8 cellular contexts compared by ENCODE assay signal in genomic region chr2:168118733-168119518, GRCh38.
DNase-seq lines count a peak whose midpoint lies in the region; ATAC-seq, FAIRE-seq and TF ChIP-seq lines count a peak whose summit lies in the region.

No MANE protein-coding gene starts in this region.

- no peak overlapping the region for H2AFZ ChIP-seq in SU-DHL-6 (ENCODE audit: low read depth, low read length, severe bottlenecking)
- H2AFZ ChIP-seq in fibroblast of lung (ENCODE audit: low read length): no peak overlapping the region

- H3K9ac ChIP-seq in SU-DHL-6 (ENCODE audit: low read length) (no peak overlapping the region), fibroblast of lung (ENCODE audit: insufficient read depth, low read length) (no peak overlapping the region)

- peak; percentile 8 for DNase-seq in GDM1 (lab: John Stamatoyannopoulos, UW)
- DNase-seq in HFF-Myc (ENCODE audit: extremely low read depth, low read depth): peak; percentile 68
- DNase-seq in NCI-H1092 (lab: John Stamatoyannopoulos, UW): peak; percentile 43
- peak; percentile 62 to 88 for DNase-seq in fibroblast of lung (ENCODE audit: low read depth in 2 of 2)
- DNase-seq in omental fat pad (ENCODE audit: low spot score): no peak
- no peak for DNase-seq in NK-92 (lab: John Stamatoyannopoulos, UW; ENCODE audit: unreplicated experiment)

- peak; percentile 57 for ATAC-seq in omental fat pad (ENCODE audit: low FRiP score)

- no peaks in the 10 kb centered on the region for H3K9me2 ChIP-seq in SU-DHL-6 (replicated peaks; ENCODE audit: insufficient read depth, low read length)

- H3K9me3 ChIP-seq in SU-DHL-6 (ENCODE audit: insufficient read depth, low read length) (no peaks in the 10 kb centered on the region), fibroblast of lung (ENCODE audit: control insufficient read depth, insufficient read depth, low read depth, low read length) (no peaks in the 10 kb centered on the region)

- peaks cover 6% of the 10 kb centered on the region; the same call in 1 of the 2 replicates for H3F3A ChIP-seq in SU-DHL-6 (ENCODE audit: insufficient read depth)

- H3K27ac ChIP-seq in SU-DHL-6 (ENCODE audit: low read depth, low read length) (no peak overlapping the region), fibroblast of lung (ENCODE audit: insufficient read depth, low read length) (no peak overlapping the region)

- TF ChIP-seq CTCF in HFF-Myc (IDR thresholded peaks at IDR 0.05; ENCODE audit: low read depth, low read length, missing control alignments) (peak; percentile 59), SU-DHL-6 (IDR thresholded peaks at IDR 0.05; ENCODE audit: insufficient read depth, low read length, poor library complexity, severe bottlenecking) (peak; percentile 46), fibroblast of lung (conservative IDR thresholded peaks at IDR 0.05 in 1 of 2, IDR thresholded peaks at IDR 0.05 in 1 of 2; ENCODE audit: low read depth in 1 of 2, low read length in 2 of 2) (peak; percentile 64 to 65), omental fat pad (IDR thresholded peaks at IDR 0.05) (peak in 2 of 3 donors; percentile 30 to 31)

- H3K4me3 ChIP-seq in HFF-Myc (replicated peaks; ENCODE audit: low read depth, low read length): no peak overlapping the region
- no peak overlapping the region for H3K4me3 ChIP-seq in SU-DHL-6 (ENCODE audit: insufficient read depth, low read length, poor library complexity, severe bottlenecking)
- H3K4me3 ChIP-seq in fibroblast of lung (replicated peaks in 1 of 4; ENCODE audit: control extremely low read depth in 1 of 4, insufficient read depth in 1 of 4, low read depth in 3 of 4, low read length in 4 of 4): no peak overlapping the region

- H3K36me3 ChIP-seq in SU-DHL-6 (ENCODE audit: low read length) (peaks cover 8% of the 10 kb centered on the region; the same call in 1 of the 2 replicates), fibroblast of lung (ENCODE audit: control insufficient read depth, insufficient read depth, low read length) (no peaks in the 10 kb centered on the region)

- H3K4me2 ChIP-seq in SU-DHL-6 (ENCODE audit: low read depth, low read length, poor library complexity, severe bottlenecking) (no peak overlapping the region), fibroblast of lung (ENCODE audit: extremely low read depth, insufficient read depth, low read length) (peak overlapping the region; percentile 42)

- peak; percentile 82 for FAIRE-seq in A204.1 (lab: Jason Lieb, UNC)

- H4K20me1 ChIP-seq in SU-DHL-6 (ENCODE audit: low read depth, low read length): no peaks in the 10 kb centered on the region
- H4K20me1 ChIP-seq in fibroblast of lung (ENCODE audit: control insufficient read depth, extremely low read depth, insufficient read depth, low read length): no peaks in the 10 kb centered on the region

- H3K4me1 ChIP-seq in fibroblast of lung (ENCODE audit: control insufficient read depth, extremely low read depth, insufficient read depth, low read length): peaks cover 4% of the 10 kb centered on the region

- H3K27me3 ChIP-seq in SU-DHL-6 (ENCODE audit: low read length): no peaks in the 10 kb centered on the region
- no peaks in the 10 kb centered on the region for H3K27me3 ChIP-seq in fibroblast of lung (ENCODE audit: control insufficient read depth, insufficient read depth, low read length)

- no peaks in the 10 kb centered on the region for H3K79me2 ChIP-seq in SU-DHL-6 (ENCODE audit: insufficient read depth, low read length)
- no peaks in the 10 kb centered on the region for H3K79me2 ChIP-seq in fibroblast of lung (ENCODE audit: control insufficient read depth, insufficient read depth, low read length)

Comparison
In these comparisons a context has a peak if more than half of its experiments do, and no peak if none do; other contexts are left out.
1. DNase-seq: peak in GDM1 (single experiment), HFF-Myc (single experiment), NCI-H1092 (single experiment) and fibroblast of lung (2 of 2); none in omental fat pad (single experiment) and NK-92 (single experiment).
2. Peak in every context shown above with its lines, with median percentiles within 50 percentile points of each other: CTCF ChIP-seq.